ENCODE assay signal across 28 cellular contexts in genomic region chr2:138893746-138894145, GRCh38.
"Had no signal": no experiment of that assay in that cellular context is flagged by ENCODE, and none has a peak within 500 bp of the region (broad histone marks: within the 10 kb centered on the region; RNA-seq: fewer than 3 reads in every experiment).

No MANE protein-coding gene starts in this region.

- H3K27ac Mint-ChIP-seq: activated CD4-positive, alpha-beta T cell treated with anti-CD3 and anti-CD28 coated beads for 36 hours; activated CD4-positive, alpha-beta T cell treated with anti-CD3 and anti-CD28 coated beads, Interleukin-2, amount 10 ng/mL, durations not matched to agents 7 days and 5 days; activated naive CD4-positive, alpha-beta T cell treated with anti-CD3 and anti-CD28 coated beads for 36 hours; activated naive CD4-positive, alpha-beta T cell treated with anti-CD3 and anti-CD28 coated beads, Interleukin-2, amount 50 U/mL, for 72 hours; activated T-helper 1 cell treated with anti-CD3 and anti-CD28 coated beads, Interleukin-12 subunit alpha, Interleukin-12 subunit beta, Interleukin-2, Interleukin-4 antibody, amounts not matched to agents 30 ng/mL and 10 ng/mL and 1 ng/mL, durations not matched to agents 14 hours and 24 hours and 36 hours; T-helper 1 cell treated with Interleukin-12 subunit alpha and Interleukin-12 subunit beta and Interleukin-4 antibody, amounts not matched to agents 30 μg/mL and 1 μg/mL, for 36 hours; T-helper 2 cell treated with Interferon-gamma antibody and Interleukin-4, amounts not matched to agents 5 μg/mL and 100 μg/mL, for 36 hours; WTC11 had no signal

- H3K4me3 Mint-ChIP-seq: activated CD4-positive, alpha-beta T cell treated with anti-CD3 and anti-CD28 coated beads for 36 hours; activated CD4-positive, alpha-beta T cell treated with anti-CD3 and anti-CD28 coated beads, Interleukin-2, amount 10 ng/mL, durations not matched to agents 7 days and 5 days; activated naive CD4-positive, alpha-beta T cell treated with anti-CD3 and anti-CD28 coated beads for 36 hours; activated T-cell treated with anti-CD3 and anti-CD28 coated beads, Interleukin-2, amount 50 U/mL, for 4 hours; activated T-helper 1 cell treated with anti-CD3 and anti-CD28 coated beads, Interleukin-12 subunit alpha, Interleukin-12 subunit beta, Interleukin-2, Interleukin-4 antibody, amounts not matched to agents 30 ng/mL and 10 ng/mL and 1 ng/mL, durations not matched to agents 14 hours and 24 hours and 36 hours; T-helper 1 cell treated with Interleukin-12 subunit alpha and Interleukin-12 subunit beta and Interleukin-4 antibody, amounts not matched to agents 30 μg/mL and 1 μg/mL, for 36 hours; T-helper 2 cell treated with Interferon-gamma antibody and Interleukin-4, amounts not matched to agents 5 μg/mL and 100 μg/mL, for 36 hours; WTC11 had no signal

- H3K36me3 Mint-ChIP-seq: WTC11 had no signal

- ATAC-seq: activated CD4-positive, alpha-beta T cell treated with anti-CD3 and anti-CD28 coated beads for 36 hours; activated CD4-positive, CD25-positive, alpha-beta regulatory T cell treated with anti-CD3 and anti-CD28 coated beads, Interleukin-2, amount 50 U/mL, for 24 hours; activated naive CD4-positive, alpha-beta T cell treated with anti-CD3 and anti-CD28 coated beads, Interleukin-2, amount 50 U/mL, for 72 hours; activated T-cell treated with anti-CD3 and anti-CD28 coated beads, Interleukin-2, amount 50 U/mL, for 4 hours; body of pancreas; WTC11 had no signal

- H3K4me3 ChIP-seq: adrenal gland, body of pancreas, SJSA1 had no signal

- H3K27ac ChIP-seq: adrenal gland, body of pancreas, SJSA1 had no signal

- H3K27me3 Mint-ChIP-seq: activated CD4-positive, alpha-beta T cell treated with anti-CD3 and anti-CD28 coated beads for 36 hours; activated CD4-positive, alpha-beta T cell treated with anti-CD3 and anti-CD28 coated beads, Interleukin-2, amount 10 ng/mL, durations not matched to agents 7 days and 5 days had no signal

- H3K9me3 Mint-ChIP-seq: T-helper 1 cell treated with Interleukin-12 subunit alpha and Interleukin-12 subunit beta and Interleukin-4 antibody, amounts not matched to agents 30 μg/mL and 1 μg/mL, for 36 hours had no signal

- DNase-seq: activated CD4-positive, alpha-beta T cell treated with anti-CD3 and anti-CD28 coated beads for 36 hours; activated CD4-positive, alpha-beta T cell treated with anti-CD3 and anti-CD28 coated beads, Interleukin-2, amount 10 ng/mL, durations not matched to agents 7 days and 5 days; activated CD4-positive, alpha-beta T cell treated with anti-CD3 and anti-CD28 coated beads, Interleukin-2, amount 50 U/mL, for 48 hours; activated CD8-positive, alpha-beta memory T cell treated with anti-CD3 and anti-CD28 coated beads, Interleukin-2, amount 50 U/mL, for 4 hours; activated gamma-delta T cell treated with Interleukin-2 at 50 U/mL for 16 hours; activated naive CD4-positive, alpha-beta T cell treated with anti-CD3 and anti-CD28 coated beads for 36 hours; activated T-cell treated with anti-CD3 and anti-CD28 coated beads for 4 hours; activated T-cell treated with anti-CD3 and anti-CD28 coated beads, Interleukin-2, amount 50 U/mL, for 4 hours; adrenal gland; body of pancreas; caudate nucleus; cerebellar nuclear complex; MV-4-11; NCI-H1092; NCI-H1436 treated with DMSO at 0.1 percent for 48 hours; NCI-H1694 treated with DMSO at 0.1 percent for 48 hours; NCI-H2029; NCI-H345; NCI-H524 treated with DMSO at 0.1 percent for 48 hours; Right ventricle myocardium superior; SK-N-SH had no signal

- H3K4me1 Mint-ChIP-seq: activated CD4-positive, alpha-beta T cell treated with anti-CD3 and anti-CD28 coated beads for 36 hours; activated CD4-positive, alpha-beta T cell treated with anti-CD3 and anti-CD28 coated beads, Interleukin-2, amount 10 ng/mL, durations not matched to agents 7 days and 5 days; WTC11 had no signal
